In genomic region chr1:156849151-156849496, GRCh38 we compare ENCODE assay signal across 19 cellular contexts. TPM values are rescaled to one million over a fixed set of nuclear protein-coding genes. Genes with fewer than 3 reads are reported as not detected.
DNase-seq lines count a peak whose midpoint lies in the region; ATAC-seq and TF ChIP-seq lines count a peak whose summit lies in the region.
"Had no signal": no experiment of that assay in that cellular context is flagged by ENCODE, and none has a peak within 500 bp of the region (broad histone marks: within the 10 kb centered on the region; RNA-seq: fewer than 3 reads in every experiment).

No MANE protein-coding gene starts in this region.

- POLR2A ChIA-PET in IMR-90 (lab: Charles Lee; ENCODE audit: unreplicated experiment), result no interaction called here
- POLR2A ChIA-PET in naive thymus-derived CD8-positive, alpha-beta T cell (lab: Charles Lee), result interaction anchor here (1.0 to 3.4 kb wide), 4 partner anchors 9 to 108 kb away, joined by 3 to 12 read pairs (median 5); partner anchors contain the start of genes MRPL24 and NTRK1

- dilution Hi-C loops in IMR-90 (cut with HindIII; ENCODE audit: low sequenced_read_pairs, unreplicated experiment), result no loop called here

- intact Hi-C loops in IMR-90 (cut with micrococcal nuclease) (no loop called here), lower lobe of right lung (cut with DNase I) (no loop called here), left colon (cut with DNase I, micrococcal nuclease) (no loop called here)

- peaks cover 1% of the 10 kb centered on the region for H3K36me3 Mint-ChIP-seq in T-helper 1 cell treated with Interleukin-12 subunit alpha and Interleukin-12 subunit beta and Interleukin-4 antibody, amounts not matched to agents 30 μg/mL and 1 μg/mL, for 36 hours (ENCODE audit: low read depth)
- no peaks in the 10 kb centered on the region for H3K36me3 Mint-ChIP-seq in effector memory CD8-positive, alpha-beta T cell (ENCODE audit: insufficient read depth)
- H3K36me3 Mint-ChIP-seq in naive thymus-derived CD8-positive, alpha-beta T cell, result no peaks in the 10 kb centered on the region
- H3K36me3 Mint-ChIP-seq: brain, memory B cell had no signal

- H3K23ac ChIP-seq in IMR-90 (ENCODE audit: low read depth, low read length), result no peak overlapping the region

- H3K9me3 ChIP-seq in IMR-90 (ENCODE audit: control insufficient read depth, insufficient read depth, low read length) (no peaks in the 10 kb centered on the region; the same call in 1 of the 2 replicates), lower lobe of right lung (no peaks in the 10 kb centered on the region), SJCRH30 (replicated peaks) (no peaks in the 10 kb centered on the region)
- H3K9me3 ChIP-seq: neutrophil, tibial nerve had no signal

- no peak overlapping the region for H2BK15ac ChIP-seq in IMR-90 (ENCODE audit: low read depth, low read length)

- H3K4ac ChIP-seq in IMR-90 (ENCODE audit: low read depth, low read length), result no peak overlapping the region

- no peak overlapping the region for H3K4me2 ChIP-seq in IMR-90 (ENCODE audit: low read depth, low read length)

- H2BK120ac ChIP-seq in IMR-90 (ENCODE audit: low read depth, low read length), result no peak overlapping the region

- H3K56ac ChIP-seq in IMR-90 (ENCODE audit: extremely low read depth, insufficient read depth, low read length), result no peak overlapping the region

- H3K27me3 ChIP-seq in IMR-90 (ENCODE audit: control insufficient read depth, insufficient read depth, low read length), result peaks cover 87% of the 10 kb centered on the region
- peaks cover 70% of the 10 kb centered on the region for H3K27me3 ChIP-seq in lower lobe of right lung (ENCODE audit: low read depth)
- H3K27me3 ChIP-seq in SJCRH30, result no peaks in the 10 kb centered on the region

- H3K9me1 ChIP-seq in IMR-90 (ENCODE audit: insufficient read depth, low read length), result no peaks in the 10 kb centered on the region

- TF ChIP-seq POLR2A in IMR-90 (IDR thresholded peaks at IDR 0.05; ENCODE audit: low read depth, low read length), result no peak

- H3K36me3 ChIP-seq in IMR-90 (ENCODE audit: control insufficient read depth, insufficient read depth, low read length), result no peaks in the 10 kb centered on the region
- no peaks in the 10 kb centered on the region for H3K36me3 ChIP-seq in lower lobe of right lung
- H3K36me3 ChIP-seq in SJCRH30, result no peaks in the 10 kb centered on the region
- H3K36me3 ChIP-seq: neutrophil, tibial nerve had no signal

- no peak overlapping the region for H4K91ac ChIP-seq in IMR-90 (ENCODE audit: insufficient read depth, low read depth, low read length)

- BruUV-seq in IMR-90 (replicated peaks; lab: Mats Ljungman, UMichigan), result no TSS peak

- in situ Hi-C loops in IMR-90 (cut with MboI; ENCODE audit: low sequenced_read_pairs), result no loop called here

- no peaks in the 10 kb centered on the region for H3K9me3 Mint-ChIP-seq in T-helper 1 cell treated with Interleukin-12 subunit alpha and Interleukin-12 subunit beta and Interleukin-4 antibody, amounts not matched to agents 30 μg/mL and 1 μg/mL, for 36 hours
- no peaks in the 10 kb centered on the region for H3K9me3 Mint-ChIP-seq in effector memory CD8-positive, alpha-beta T cell
- no peaks in the 10 kb centered on the region for H3K9me3 Mint-ChIP-seq in naive thymus-derived CD8-positive, alpha-beta T cell
- H3K9me3 Mint-ChIP-seq: memory B cell had no signal

- no peak overlapping the region for H3K27ac ChIP-seq in IMR-90 (ENCODE audit: insufficient read depth, low read length)
- no peak overlapping the region for H3K27ac ChIP-seq in lower lobe of right lung
- H3K27ac ChIP-seq in SJCRH30, result no peak overlapping the region
- H3K27ac ChIP-seq: 22Rv1, neutrophil, tibial nerve had no signal

- no peak overlapping the region for H3K9ac ChIP-seq in IMR-90 (ENCODE audit: low read depth, low read length)

- TF ChIP-seq RAD21 in IMR-90 (IDR thresholded peaks at IDR 0.05; ENCODE audit: low read length), result no peak

- H3K4me1 ChIP-seq in IMR-90 (ENCODE audit: control insufficient read depth, insufficient read depth, low read length) (peaks cover 3% of the 10 kb centered on the region; the same call in 1 of the 2 replicates), lower lobe of right lung (peaks cover 12% of the 10 kb centered on the region), SJCRH30 (peaks cover 16% of the 10 kb centered on the region)

- ATAC-seq in IMR-90 (ENCODE audit: low read depth) (no peak), lower lobe of right lung (no peak), left colon (no peak)
- no peak for ATAC-seq in effector memory CD8-positive, alpha-beta T cell (replicated peaks)
- no peak for ATAC-seq in naive thymus-derived CD8-positive, alpha-beta T cell
- ATAC-seq: Panc1 had no signal

- H2AK9ac ChIP-seq in IMR-90 (replicated peaks; ENCODE audit: low read depth, low read length, poor library complexity), result no peak overlapping the region

- no peaks in the 10 kb centered on the region for H3K79me1 ChIP-seq in IMR-90 (ENCODE audit: low read depth in 1 of 2, low read length in 2 of 2)

- no peak overlapping the region for H3K14ac ChIP-seq in IMR-90 (replicated peaks; ENCODE audit: low read depth, low read length)

- H3K4me3 ChIP-seq in IMR-90 (ENCODE audit: insufficient read depth, low read depth, low read length) (no peak overlapping the region), lower lobe of right lung (no peak overlapping the region), SJCRH30 (no peak overlapping the region)
- H3K4me3 ChIP-seq: tibial nerve had no signal

- no peak overlapping the region for H2BK5ac ChIP-seq in IMR-90 (ENCODE audit: low read depth, low read length, poor library complexity, severe bottlenecking)

- H4K5ac ChIP-seq in IMR-90 (ENCODE audit: low read depth, low read length), result no peak overlapping the region

- H4K8ac ChIP-seq in IMR-90 (ENCODE audit: low read depth in 2 of 2, low read length in 2 of 2), result no peak overlapping the region

- no peak overlapping the region for H3K18ac ChIP-seq in IMR-90 (ENCODE audit: low read depth, low read length)

- no peak for DNase-seq in T-helper 1 cell
- DNase-seq in IMR-90, result no peak
- DNase-seq in effector memory CD8-positive, alpha-beta T cell, result no peak
- DNase-seq in naive thymus-derived CD8-positive, alpha-beta T cell, result no peak
- DNase-seq in lower lobe of right lung, result no peak
- no peak for DNase-seq in SJCRH30
- DNase-seq in left colon, result no peak
- DNase-seq: C1 segment of cervical spinal cord, cortex of kidney, NCI-H1105 treated with DMSO at 0.1 percent for 48 hours had no signal

- peak overlapping the region; percentile 76 for H3K27ac Mint-ChIP-seq in T-helper 1 cell treated with Interleukin-12 subunit alpha and Interleukin-12 subunit beta and Interleukin-4 antibody, amounts not matched to agents 30 μg/mL and 1 μg/mL, for 36 hours
- no peak overlapping the region for H3K27ac Mint-ChIP-seq in effector memory CD8-positive, alpha-beta T cell
- H3K27ac Mint-ChIP-seq in naive thymus-derived CD8-positive, alpha-beta T cell, result peak overlapping the region in 8 of 10 donors; percentile 37 to 93 (median 88)
- H3K27ac Mint-ChIP-seq: brain, memory B cell had no signal

- CTCF ChIA-PET in IMR-90 (lab: Yijun Ruan, JAX), result interaction anchor here (1.7 kb wide), 1 partner anchor 11 kb away, joined by 11 read pairs; the partner anchor contains the start of genes INSRR and NTRK1

- H2AK5ac ChIP-seq in IMR-90 (ENCODE audit: low read depth, low read length), result no peak overlapping the region

- peak overlapping the region; percentile 42 for H3K4me3 Mint-ChIP-seq in T-helper 1 cell treated with Interleukin-12 subunit alpha and Interleukin-12 subunit beta and Interleukin-4 antibody, amounts not matched to agents 30 μg/mL and 1 μg/mL, for 36 hours
- H3K4me3 Mint-ChIP-seq in effector memory CD8-positive, alpha-beta T cell, result peak overlapping the region; percentile 49 to 59
- H3K4me3 Mint-ChIP-seq in naive thymus-derived CD8-positive, alpha-beta T cell, result peak overlapping the region in 9 of 10 donors; percentile 50 to 78 (median 70)

- H3K4me1 Mint-ChIP-seq in T-helper 1 cell treated with Interleukin-12 subunit alpha and Interleukin-12 subunit beta and Interleukin-4 antibody, amounts not matched to agents 30 μg/mL and 1 μg/mL, for 36 hours (ENCODE audit: low read depth), result peaks cover 28% of the 10 kb centered on the region
- peaks cover 20% of the 10 kb centered on the region in 2 donors for H3K4me1 Mint-ChIP-seq in effector memory CD8-positive, alpha-beta T cell (ENCODE audit: low read depth in 2 of 2)
- H3K4me1 Mint-ChIP-seq in naive thymus-derived CD8-positive, alpha-beta T cell, result peaks cover 10 to 34% (median 31%) of the 10 kb centered on the region in 4 donors

- WGBS in IMR-90 (ENCODE audit: extremely low coverage in 2 of 2, insufficient read length in 1 of 2), 2 experiments, result 6% methylated on average over 7 of the region's 23 CpGs; no CpG with 5 or more reads in 1 of the 2 experiments

- peaks cover 4% of the 10 kb centered on the region; the same call in 1 of the 2 replicates for H4K20me1 ChIP-seq in IMR-90 (ENCODE audit: insufficient read depth, low read length)

- H2AFZ ChIP-seq in IMR-90 (replicated peaks; ENCODE audit: low read length, poor library complexity), result peak overlapping the region; percentile 11

- no peak overlapping the region for H2BK20ac ChIP-seq in IMR-90 (ENCODE audit: low read depth, low read length)

- peaks cover 42% of the 10 kb centered on the region for H3K27me3 Mint-ChIP-seq in T-helper 1 cell treated with Interleukin-12 subunit alpha and Interleukin-12 subunit beta and Interleukin-4 antibody, amounts not matched to agents 30 μg/mL and 1 μg/mL, for 36 hours (ENCODE audit: low read depth)
- peaks cover 20 to 44% of the 10 kb centered on the region in 2 donors for H3K27me3 Mint-ChIP-seq in effector memory CD8-positive, alpha-beta T cell
- peaks cover under 1 to 24% (median 5%) of the 10 kb centered on the region in 5 donors for H3K27me3 Mint-ChIP-seq in naive thymus-derived CD8-positive, alpha-beta T cell

- TF ChIP-seq CTCF in IMR-90 (conservative IDR thresholded peaks at IDR 0.05; ENCODE audit: low read depth, low read length) (no peak), lower lobe of right lung (IDR thresholded peaks at IDR 0.05) (no peak)

RNA-seq across cellular contexts. Expression of gene INSRR, which starts 9.8 kb away (rescaled TPM):
- total RNA-seq in IMR-90 (2012; rRNA removed), result not detected in 2 replicates
- not detected in 2 replicates for polyA plus RNA-seq in IMR-90 (2012; rRNA removed)
- polyA plus RNA-seq in IMR-90 (2012; cell fraction: cytosol; rRNA removed), result not detected in 2 replicates
- polyA plus RNA-seq in IMR-90 (2012; cell fraction: nucleus; rRNA removed; ENCODE audit: low replicate concordance), result not detected in 2 replicates
- total RNA-seq in naive thymus-derived CD8-positive, alpha-beta T cell, result not detected
- polyA plus RNA-seq in naive thymus-derived CD8-positive, alpha-beta T cell, result not detected
- not detected for total RNA-seq in lower lobe of right lung
- not detected in 2 replicates for total RNA-seq in SJCRH30 (2014; rRNA removed; shearing (Covaris generic))
- not detected for total RNA-seq in left colon
- total RNA-seq: epithelial cell of proximal tubule, renal cortical epithelial cell had no signal

RNA-seq across cellular contexts. Expression of gene NTRK1, which starts 11.5 kb away (rescaled TPM):
- total RNA-seq in IMR-90 (2012; rRNA removed) (not detected in 2 replicates), lower lobe of right lung (1.9 TPM), left colon (under 1 TPM in 1 of 2 donors, not detected in 1; 0.95 TPM)
- 0.03 TPM in 1 of 2 replicates, not detected in the other for polyA plus RNA-seq in IMR-90 (2012; rRNA removed)
- polyA plus RNA-seq in IMR-90 (2012; cell fraction: cytosol; rRNA removed), result 0.02 TPM in 1 of 2 replicates, not detected in the other
- 0.07 and 0.11 TPM in 2 replicates for polyA plus RNA-seq in IMR-90 (2012; cell fraction: nucleus; rRNA removed; ENCODE audit: low replicate concordance)
- not detected for total RNA-seq in naive thymus-derived CD8-positive, alpha-beta T cell
- polyA plus RNA-seq in naive thymus-derived CD8-positive, alpha-beta T cell, result under 1 TPM in 2 of 3 donors, not detected in 1; 0.14 to 0.25 TPM
- not detected in 2 replicates for total RNA-seq in SJCRH30 (2014; rRNA removed; shearing (Covaris generic))
- total RNA-seq: epithelial cell of proximal tubule, renal cortical epithelial cell had no signal

RNA-seq across cellular contexts. Expression of gene SH2D2A, which starts 32.5 kb away (rescaled TPM):
- total RNA-seq in IMR-90 (2012; rRNA removed), result 0.28 TPM in 1 of 2 replicates, not detected in the other
- 0.23 TPM in 1 of 2 replicates, not detected in the other for polyA plus RNA-seq in IMR-90 (2012; rRNA removed)
- 0.14 TPM in 1 of 2 replicates, not detected in the other for polyA plus RNA-seq in IMR-90 (2012; cell fraction: cytosol; rRNA removed)
- 0.45 and 1.4 TPM in 2 replicates for polyA plus RNA-seq in IMR-90 (2012; cell fraction: nucleus; rRNA removed; ENCODE audit: low replicate concordance)
- total RNA-seq in naive thymus-derived CD8-positive, alpha-beta T cell, result 10 to 100 TPM; 24.3 to 24.7 TPM
- 10 to 100 TPM; 23.6 to 31.5 (median 25.6) TPM for polyA plus RNA-seq in naive thymus-derived CD8-positive, alpha-beta T cell
- total RNA-seq in lower lobe of right lung, result 3.5 TPM
- 0.30 TPM in 1 of 2 replicates, not detected in the other for total RNA-seq in SJCRH30 (2014; rRNA removed; shearing (Covaris generic))
- 1 to 10 TPM; 1.4 to 2.4 TPM for total RNA-seq in left colon

RNA-seq across cellular contexts. Expression of gene PEAR1, which starts 44.4 kb away (rescaled TPM):
- total RNA-seq in IMR-90 (2012; rRNA removed) (2.0 and 2.8 TPM in 2 replicates), lower lobe of right lung (14.8 TPM), left colon (1 to 10 TPM; 2.0 to 2.9 TPM)
- polyA plus RNA-seq in IMR-90 (2012; rRNA removed), result 44.4 and 52.1 TPM in 2 replicates
- 21.9 and 40.2 TPM in 2 replicates for polyA plus RNA-seq in IMR-90 (2012; cell fraction: cytosol; rRNA removed)
- polyA plus RNA-seq in IMR-90 (2012; cell fraction: nucleus; rRNA removed; ENCODE audit: low replicate concordance), result 199 and 366 TPM in 2 replicates
- under 1 TPM in 1 of 2 experiments, not detected in 1; 0.11 TPM for total RNA-seq in naive thymus-derived CD8-positive, alpha-beta T cell
- not detected for polyA plus RNA-seq in naive thymus-derived CD8-positive, alpha-beta T cell
- total RNA-seq in SJCRH30 (2014; rRNA removed; shearing (Covaris generic)), result not detected in 2 replicates

Comparison
In these comparisons a context has a peak if more than half of its experiments do, and no peak if none do; other contexts are left out.
1. H3K27ac Mint-ChIP-seq: peak in T-helper 1 cell treated with Interleukin-12 subunit alpha and Interleukin-12 subunit beta and Interleukin-4 antibody, amounts not matched to agents 30 μg/mL and 1 μg/mL, for 36 hours (single experiment) and naive thymus-derived CD8-positive, alpha-beta T cell (8 of 10); none in effector memory CD8-positive, alpha-beta T cell (0 of 2).
2. Peak in every context shown above with its lines, with median percentiles within 50 percentile points of each other: H3K4me3 Mint-ChIP-seq.